Comparison of ENCODE assay signal across 1 cellular context in the genomic region with DNA sequence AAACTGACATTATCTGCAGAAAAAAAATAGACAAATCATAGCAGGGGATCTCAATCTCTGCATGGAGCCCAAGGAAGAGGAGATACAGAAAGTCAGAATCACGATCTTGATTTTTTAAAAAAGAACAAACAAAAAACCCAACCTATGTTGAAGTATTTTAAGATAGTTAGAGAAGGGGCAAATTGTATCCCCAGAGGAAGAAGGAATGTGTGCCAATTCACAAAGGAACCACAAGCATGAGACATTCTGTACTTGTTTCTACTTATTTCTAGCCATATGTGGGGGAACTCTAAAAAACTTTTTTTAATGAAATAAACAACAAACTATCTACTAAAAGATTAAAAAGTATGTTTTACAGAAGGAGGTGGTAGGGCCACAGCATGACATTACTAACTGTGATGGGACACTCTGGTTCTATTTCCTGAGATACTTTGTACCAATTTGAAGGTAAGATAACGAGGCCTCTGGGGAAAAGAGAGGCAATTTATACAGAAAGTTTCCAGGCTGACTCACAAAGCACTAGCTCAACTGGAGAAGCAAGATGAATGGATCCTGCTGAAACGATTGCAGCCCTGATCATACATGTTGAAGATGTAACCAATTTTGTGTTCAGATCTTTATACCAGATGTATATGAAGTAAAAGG.
TF ChIP-seq lines count a peak whose summit lies in the region.

No MANE protein-coding gene starts in this region.

TF ChIP-seq in HEK293, 187 proteins besides CTCF, POLR2A, EP300 and RAD21 (continued from another document):
- TF ChIP-seq PRDM10 (tag by site-specific recombination; IDR thresholded peaks at IDR 0.05) = peak; percentile 39
- no peak for TF ChIP-seq ZNF518A (tag by site-specific recombination; conservative IDR thresholded peaks at IDR 0.05; ENCODE audit: low read depth)
- no peak for TF ChIP-seq ZNF768 (tag by site-specific recombination; IDR thresholded peaks at IDR 0.05)
- no peak for TF ChIP-seq ZBTB20 (tag by site-specific recombination; IDR thresholded peaks at IDR 0.05)
- TF ChIP-seq ZNF426 (tag by site-specific recombination; IDR thresholded peaks at IDR 0.05) = no peak
- TF ChIP-seq ZNF580 (tag by site-specific recombination; IDR thresholded peaks at IDR 0.05) = no peak
- no peak for TF ChIP-seq ZNF169 (tag by site-specific recombination; IDR thresholded peaks at IDR 0.05)
- TF ChIP-seq ZNF211 (tag by site-specific recombination; IDR thresholded peaks at IDR 0.05; ENCODE audit: low read depth) = no peak
- no peak for TF ChIP-seq SCRT1 (tag by site-specific recombination; IDR thresholded peaks at IDR 0.05; ENCODE audit: borderline replicate concordance)
- TF ChIP-seq ZNF404 (tag by site-specific recombination; IDR thresholded peaks at IDR 0.05) = no peak
- TF ChIP-seq ZXDB (tag by site-specific recombination; IDR thresholded peaks at IDR 0.05) = no peak
- TF ChIP-seq ZSCAN30 (tag by site-specific recombination; IDR thresholded peaks at IDR 0.05) = no peak
- no peak for TF ChIP-seq ZNF658 (tag by site-specific recombination; IDR thresholded peaks at IDR 0.05)
- TF ChIP-seq, protein P1, sequence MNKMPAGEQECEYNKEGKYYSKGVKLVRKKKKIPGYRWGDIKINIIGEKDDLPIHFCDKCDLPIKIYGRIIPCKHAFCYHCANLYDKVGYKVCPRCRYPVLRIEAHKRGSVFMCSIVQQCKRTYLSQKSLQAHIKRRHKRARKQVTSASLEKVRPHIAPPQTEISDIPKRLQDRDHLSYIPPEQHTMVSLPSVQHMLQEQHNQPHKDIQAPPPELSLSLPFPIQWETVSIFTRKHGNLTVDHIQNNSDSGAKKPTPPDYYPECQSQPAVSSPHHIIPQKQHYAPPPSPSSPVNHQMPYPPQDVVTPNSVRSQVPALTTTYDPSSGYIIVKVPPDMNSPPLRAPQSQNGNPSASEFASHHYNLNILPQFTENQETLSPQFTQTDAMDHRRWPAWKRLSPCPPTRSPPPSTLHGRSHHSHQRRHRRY (tag by site-specific recombination; IDR thresholded peaks at IDR 0.05) = no peak
- TF ChIP-seq, protein P2, sequence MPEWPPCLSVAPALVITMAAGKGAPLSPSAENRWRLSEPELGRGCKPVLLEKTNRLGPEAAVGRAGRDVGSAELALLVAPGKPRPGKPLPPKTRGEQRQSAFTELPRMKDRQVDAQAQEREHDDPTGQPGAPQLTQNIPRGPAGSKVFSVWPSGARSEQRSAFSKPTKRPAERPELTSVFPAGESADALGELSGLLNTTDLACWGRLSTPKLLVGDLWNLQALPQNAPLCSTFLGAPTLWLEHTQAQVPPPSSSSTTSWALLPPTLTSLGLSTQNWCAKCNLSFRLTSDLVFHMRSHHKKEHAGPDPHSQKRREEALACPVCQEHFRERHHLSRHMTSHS (tag by site-specific recombination; IDR thresholded peaks at IDR 0.05) = no peak
- no peak for TF ChIP-seq ZNF18 (tag by site-specific recombination; IDR thresholded peaks at IDR 0.05)
- 0 out of 2 replicates have a peak, but pooled peaks have one; percentile 13 for TF ChIP-seq ZNF629 (tag by site-specific recombination; IDR thresholded peaks at IDR 0.05)
- TF ChIP-seq ZIC2 (tag by site-specific recombination; IDR thresholded peaks at IDR 0.05) = no peak
- no peak for TF ChIP-seq OSR2 (tag by site-specific recombination; IDR thresholded peaks at IDR 0.05)
- TF ChIP-seq ZNF514 (tag by site-specific recombination; IDR thresholded peaks at IDR 0.05) = no peak
- TF ChIP-seq PRDM2 (tag by site-specific recombination; IDR thresholded peaks at IDR 0.05; ENCODE audit: borderline replicate concordance) = no peak
TF ChIP-seq in HEK293: peak in this region for 7.
